ENCODE assay signal across 8 cellular contexts in genomic region chr12:54201001-54201794, GRCh38.
DNase-seq lines count a peak whose midpoint lies in the region; ATAC-seq and TF ChIP-seq lines count a peak whose summit lies in the region.

No MANE protein-coding gene starts in this region.

- no peak for TF ChIP-seq POLR2A in erythroblast (IDR thresholded peaks at IDR 0.05; ENCODE audit: low read length)

- H3K36me3 ChIP-seq in OCI-LY3 (replicated peaks; ENCODE audit: low read depth, low read length): no peaks in the 10 kb centered on the region

- H3K4me2 ChIP-seq in OCI-LY3 (ENCODE audit: low read length): no peak overlapping the region

- peak; percentile 62 for DNase-seq in GM04504 (ENCODE audit: low read depth)
- DNase-seq in HUDEP-2 (lab: John Stamatoyannopoulos, UW; ENCODE audit: unreplicated experiment in 76 of 76): peak in 61 of 76 experiments; percentile 1 to 74 (median 33)
- DNase-seq in activated T-cell treated with anti-CD3 and anti-CD28 coated beads for 1 hour (ENCODE audit: low read depth): peak; percentile 49
- peak; percentile 62 to 80 for DNase-seq in erythroblast (lab: John Stamatoyannopoulos, UW)
- peak; percentile 63 for DNase-seq in superior temporal gyrus (ENCODE audit: extremely low spot score)

- H3K27ac Mint-ChIP-seq in nephron: peak overlapping the region in 2 of 3 experiments; percentile 77 to 89

- H3K9me3 ChIP-seq in OCI-LY3 (ENCODE audit: insufficient read depth, low read length): no peaks in the 10 kb centered on the region

- TF ChIP-seq CTCF in OCI-LY3 (IDR thresholded peaks at IDR 0.05; ENCODE audit: low read depth, low read length) (peak; percentile 86), nephron (IDR thresholded peaks at IDR 0.05; ENCODE audit: unreplicated experiment in 3 of 3) (peak; percentile 95 to 98 (median 98))

- no peaks in the 10 kb centered on the region for H3K79me2 ChIP-seq in OCI-LY3 (ENCODE audit: low read length)

- H3K4me1 Mint-ChIP-seq in nephron: peaks cover 47% of the 10 kb centered on the region

- no peak overlapping the region for H3K27ac ChIP-seq in OCI-LY3 (ENCODE audit: low read length)

- H3K4me3 Mint-ChIP-seq in nephron: peak overlapping the region in 2 of 3 experiments; percentile 48 to 60

- H3K9ac ChIP-seq in OCI-LY3 (ENCODE audit: low read length): no peak overlapping the region

- no peaks in the 10 kb centered on the region for H3K9me3 Mint-ChIP-seq in nephron

- peaks cover 38% of the 10 kb centered on the region for H3K27me3 Mint-ChIP-seq in nephron (ENCODE audit: low read depth)

- H4K20me1 ChIP-seq in OCI-LY3 (ENCODE audit: insufficient read depth, low read length): no peaks in the 10 kb centered on the region

- no peak for ATAC-seq in HG02970 (IDR thresholded peaks at IDR 0.05; ENCODE audit: low FRiP score, unreplicated experiment)

- H3K4me1 ChIP-seq in OCI-LY3 (ENCODE audit: low read length): peaks cover 24% of the 10 kb centered on the region

- H3K27me3 ChIP-seq in OCI-LY3 (ENCODE audit: low read depth, low read length): peaks cover 23% of the 10 kb centered on the region

- no peak overlapping the region for H3K4me3 ChIP-seq in OCI-LY3 (ENCODE audit: low read length)

- H3K36me3 Mint-ChIP-seq in nephron (ENCODE audit: low read depth): peaks cover 4% of the 10 kb centered on the region

- no peak overlapping the region for H2AFZ ChIP-seq in OCI-LY3 (ENCODE audit: low read depth, low read length)
